ENCODE assay signal across 8 cellular contexts in genomic region chr1:236394016-236394481, GRCh38. TPM values are rescaled to one million over a fixed set of nuclear protein-coding genes. Genes with fewer than 3 reads are reported as not detected.
DNase-seq lines count a peak whose midpoint lies in the region; ATAC-seq lines count a peak whose summit lies in the region.

Gene EDARADD (plus strand): TSS chr1:236394286. CDS start chr1:236394445, 159 bp downstream.

- POLR2A ChIA-PET in activated CD4-positive, alpha-beta T cell treated with anti-CD3 and anti-CD28 coated beads for 36 hours (lab: Charles Lee) = no interaction called here
- POLR2A ChIA-PET in activated CD4-positive, alpha-beta memory T cell treated with anti-CD3 and anti-CD28 coated beads, Interleukin-2, amount 10 ng/mL, durations not matched to agents 7 days and 5 days (lab: Charles Lee) = interaction anchor here (0.9 to 2.1 kb wide), 5 partner anchors 10 to 131 kb away, joined by 3 to 10 read pairs (median 4); partner anchors contain the start of gene ERO1B

- DNase-seq in activated CD4-positive, alpha-beta T cell treated with anti-CD3 and anti-CD28 coated beads for 36 hours = no peak
- DNase-seq in activated CD4-positive, alpha-beta T cell treated with anti-CD3 and anti-CD28 coated beads for 48 hours = no peak
- DNase-seq in activated CD4-positive, alpha-beta memory T cell treated with anti-CD3 and anti-CD28 coated beads, Interleukin-2, amount 10 ng/mL, durations not matched to agents 7 days and 5 days = no peak
- DNase-seq in NOMO-1 (lab: John Stamatoyannopoulos, UW; ENCODE audit: unreplicated experiment in 2 of 2) = no peak
- DNase-seq in stimulated activated CD4-positive, alpha-beta T cell treated with anti-CD3 and anti-CD28 coated beads, Interleukin-4, amount 100 ng/mL, for 4 hours = no peak
- DNase-seq in NCI-H1092 (lab: John Stamatoyannopoulos, UW) = no peak

- H3K36me3 ChIP-seq in iPS-15b (ENCODE audit: control insufficient read depth, insufficient read depth, low read length) = no peaks in the 10 kb centered on the region
- no peaks in the 10 kb centered on the region for H3K36me3 ChIP-seq in subcutaneous abdominal adipose tissue (ENCODE audit: control insufficient read depth in 5 of 5, insufficient read depth in 5 of 5, low read length in 5 of 5)

- CTCF ChIA-PET in activated CD4-positive, alpha-beta T cell treated with anti-CD3 and anti-CD28 coated beads for 36 hours (lab: Charles Lee) = interaction anchor here (1.1 to 1.5 kb wide), 6 partner anchors 11 to 290 kb away, joined by 3 to 5 read pairs (median 4); no protein-coding TSS in a partner anchor
- CTCF ChIA-PET in activated CD4-positive, alpha-beta memory T cell treated with anti-CD3 and anti-CD28 coated beads, Interleukin-2, amount 10 ng/mL, durations not matched to agents 7 days and 5 days (lab: Charles Lee) = interaction anchor here (0.9 to 2.1 kb wide), 4 partner anchors 13 to 290 kb away, joined by 3 to 4 read pairs (median 3); no protein-coding TSS in a partner anchor

- no peak within 1 kb of the TSS for H3K27ac ChIP-seq in subcutaneous abdominal adipose tissue (ENCODE audit: low read depth, low read length)

- H3K4me1 ChIP-seq in iPS-15b (ENCODE audit: control insufficient read depth, insufficient read depth, low read length) (no peaks in the 10 kb centered on the region), subcutaneous abdominal adipose tissue (ENCODE audit: control insufficient read depth in 5 of 5, insufficient read depth in 5 of 5, low read length in 5 of 5) (peaks cover 0 to 19% (median 14%) of the 10 kb centered on the region in 5 donors)

- no peak for ATAC-seq in activated CD4-positive, alpha-beta T cell treated with anti-CD3 and anti-CD28 coated beads for 36 hours

- peaks cover 45% of the 10 kb centered on the region for H3K27me3 Mint-ChIP-seq in activated CD4-positive, alpha-beta T cell treated with anti-CD3 and anti-CD28 coated beads for 36 hours
- peaks cover 6% of the 10 kb centered on the region for H3K27me3 Mint-ChIP-seq in activated CD4-positive, alpha-beta memory T cell treated with anti-CD3 and anti-CD28 coated beads, Interleukin-2, amount 10 ng/mL, durations not matched to agents 7 days and 5 days

- peak within 1 kb of the TSS; percentile 68 for H3K27ac Mint-ChIP-seq in activated CD4-positive, alpha-beta T cell treated with anti-CD3 and anti-CD28 coated beads for 36 hours
- H3K27ac Mint-ChIP-seq in activated CD4-positive, alpha-beta memory T cell treated with anti-CD3 and anti-CD28 coated beads, Interleukin-2, amount 10 ng/mL, durations not matched to agents 7 days and 5 days = peak within 1 kb of the TSS; percentile 80

- no peak within 1 kb of the TSS for H3K9ac ChIP-seq in iPS-15b (ENCODE audit: low read depth, low read length)
- peak within 1 kb of the TSS in 1 of 5 donors; percentile 39 for H3K9ac ChIP-seq in subcutaneous abdominal adipose tissue (ENCODE audit: low read length in 5 of 5)

- intact Hi-C loops in activated CD4-positive, alpha-beta T cell treated with anti-CD3 and anti-CD28 coated beads for 36 hours (cut with DNase I, micrococcal nuclease) = loop anchor here (1.0 to 10.0 kb wide), 2 partner anchors 249 to 286 kb away; partner anchors contain the start of gene GPR137B (in 1 of the 2)

- H3K4me1 Mint-ChIP-seq in activated CD4-positive, alpha-beta T cell treated with anti-CD3 and anti-CD28 coated beads for 36 hours = peaks cover 23% of the 10 kb centered on the region
- peaks cover 29% of the 10 kb centered on the region for H3K4me1 Mint-ChIP-seq in activated CD4-positive, alpha-beta memory T cell treated with anti-CD3 and anti-CD28 coated beads, Interleukin-2, amount 10 ng/mL, durations not matched to agents 7 days and 5 days

- H3K36me3 Mint-ChIP-seq in activated CD4-positive, alpha-beta T cell treated with anti-CD3 and anti-CD28 coated beads for 36 hours (ENCODE audit: low read depth) = no peaks in the 10 kb centered on the region
- peaks cover 4% of the 10 kb centered on the region for H3K36me3 Mint-ChIP-seq in activated CD4-positive, alpha-beta memory T cell treated with anti-CD3 and anti-CD28 coated beads, Interleukin-2, amount 10 ng/mL, durations not matched to agents 7 days and 5 days (ENCODE audit: low read depth)

- H3K27me3 ChIP-seq in iPS-15b (ENCODE audit: control insufficient read depth, insufficient read depth, low read length) = peaks cover 21% of the 10 kb centered on the region
- peaks cover 9 to 34% (median 17%) of the 10 kb centered on the region in 5 donors for H3K27me3 ChIP-seq in subcutaneous abdominal adipose tissue (ENCODE audit: control insufficient read depth in 5 of 5, insufficient read depth in 4 of 5, low read length in 5 of 5)

- peak within 1 kb of the TSS; percentile 79 for H3K4me3 Mint-ChIP-seq in activated CD4-positive, alpha-beta T cell treated with anti-CD3 and anti-CD28 coated beads for 36 hours
- H3K4me3 Mint-ChIP-seq in activated CD4-positive, alpha-beta memory T cell treated with anti-CD3 and anti-CD28 coated beads, Interleukin-2, amount 10 ng/mL, durations not matched to agents 7 days and 5 days = peak within 1 kb of the TSS; percentile 87

- H3K4me3 ChIP-seq in iPS-15b (ENCODE audit: low read depth, low read length) (peak within 1 kb of the TSS; percentile 63), subcutaneous abdominal adipose tissue (ENCODE audit: low read depth in 1 of 5, low read length in 5 of 5) (peak within 1 kb of the TSS; percentile 48 to 78 (median 69))

- no peaks in the 10 kb centered on the region for H3K9me3 Mint-ChIP-seq in activated CD4-positive, alpha-beta T cell treated with anti-CD3 and anti-CD28 coated beads for 36 hours (ENCODE audit: low read depth)
- H3K9me3 Mint-ChIP-seq in activated CD4-positive, alpha-beta memory T cell treated with anti-CD3 and anti-CD28 coated beads, Interleukin-2, amount 10 ng/mL, durations not matched to agents 7 days and 5 days = no peaks in the 10 kb centered on the region

- H3K9me3 ChIP-seq in iPS-15b (ENCODE audit: control insufficient read depth, insufficient read depth, low read length) = no peaks in the 10 kb centered on the region
- H3K9me3 ChIP-seq in subcutaneous abdominal adipose tissue (ENCODE audit: control insufficient read depth in 5 of 5, low read length in 5 of 5) = no peaks in the 10 kb centered on the region

RNA-seq across cellular contexts. Expression of gene EDARADD, which starts in this region (rescaled TPM):
- total RNA-seq in activated CD4-positive, alpha-beta T cell treated with anti-CD3 and anti-CD28 coated beads for 36 hours = 1 to 10 TPM; 2.8 to 4.5 TPM
- total RNA-seq in activated CD4-positive, alpha-beta memory T cell treated with anti-CD3 and anti-CD28 coated beads, Interleukin-2, amount 10 ng/mL, durations not matched to agents 7 days and 5 days = 1 to 10 TPM; 5.4 to 6.2 TPM
